ENCODE assay signal across 8 cellular contexts in the genomic region with DNA sequence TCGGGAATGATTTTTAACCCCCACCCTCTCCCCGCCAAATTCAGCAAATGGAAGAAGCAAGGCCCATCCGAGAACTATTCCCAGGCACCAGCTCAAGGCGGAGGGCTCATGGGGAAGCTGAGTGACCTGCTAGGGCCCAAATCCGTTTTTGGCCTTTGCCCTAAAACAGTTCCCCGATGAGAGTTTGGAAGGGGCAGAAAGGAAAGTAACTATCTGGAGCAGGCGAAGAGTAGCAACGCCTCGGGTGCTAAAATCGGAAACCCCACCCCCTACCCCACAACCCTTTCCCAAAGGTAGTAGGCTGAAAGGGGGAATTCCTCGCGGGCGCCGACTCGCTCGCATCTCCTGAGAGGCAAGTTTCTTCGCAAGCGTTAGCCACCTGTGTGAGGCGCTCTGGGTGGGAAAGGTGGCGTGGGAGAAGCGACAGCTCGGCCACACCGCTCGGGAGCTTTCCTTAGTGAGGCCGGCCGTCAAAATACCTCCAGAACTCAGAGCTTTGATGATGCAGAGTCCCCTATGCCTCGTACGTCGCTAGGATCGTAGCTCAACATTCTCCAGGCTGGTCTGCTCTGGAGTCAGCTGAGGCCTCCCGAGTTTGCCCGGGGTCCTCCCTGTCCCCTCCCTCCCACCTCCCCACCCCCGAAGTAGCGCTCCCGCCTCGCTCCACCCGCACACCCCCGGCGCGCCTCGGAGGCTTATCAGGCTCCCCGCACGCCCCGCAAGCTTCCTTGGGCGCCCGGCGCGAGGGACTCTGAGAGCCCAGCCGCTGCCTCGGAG. TPM values are rescaled to one million over a fixed set of nuclear protein-coding genes. Genes with fewer than 3 reads are reported as not detected.
DNase-seq lines count a peak whose midpoint lies in the region; ATAC-seq and TF ChIP-seq lines count a peak whose summit lies in the region.

No MANE protein-coding gene starts in this region.

- no peaks in the 10 kb centered on the region for H3K9me3 Mint-ChIP-seq in activated T-helper 1 cell treated with anti-CD3 and anti-CD28 coated beads, Interleukin-12 subunit alpha, Interleukin-12 subunit beta, Interleukin-2, Interleukin-4 antibody, amounts not matched to agents 30 ng/mL and 10 ng/mL and 1 ng/mL, durations not matched to agents 14 hours and 24 hours and 36 hours
- no peaks in the 10 kb centered on the region for H3K9me3 Mint-ChIP-seq in osteocyte (ENCODE audit: unreplicated experiment)

- no peak for TF ChIP-seq CTCF in cardiac muscle cell (IDR thresholded peaks at IDR 0.05; ENCODE audit: low read depth, low read length)
- TF ChIP-seq CTCF in osteocyte (IDR thresholded peaks at IDR 0.05) = no peak

- H3K4me3 ChIP-seq in cardiac muscle cell = peak overlapping the region; percentile 72

- no peak for ATAC-seq in GM21390 (IDR thresholded peaks at IDR 0.05; ENCODE audit: unreplicated experiment)

- no peak overlapping the region for H3K27ac Mint-ChIP-seq in activated T-helper 1 cell treated with anti-CD3 and anti-CD28 coated beads, Interleukin-12 subunit alpha, Interleukin-12 subunit beta, Interleukin-2, Interleukin-4 antibody, amounts not matched to agents 30 ng/mL and 10 ng/mL and 1 ng/mL, durations not matched to agents 14 hours and 24 hours and 36 hours
- peak overlapping the region; percentile 88 for H3K27ac Mint-ChIP-seq in osteocyte (ENCODE audit: unreplicated experiment)

- peak; percentile 6 for DNase-seq in activated CD4-positive, alpha-beta T cell treated with anti-CD3 and anti-CD28 coated beads for 48 hours
- no peak for DNase-seq in activated CD4-positive, alpha-beta T cell treated with anti-CD3 and anti-CD28 coated beads, Interleukin-2, amount 50 U/mL, for 1 hour
- DNase-seq in activated T-helper 1 cell treated with anti-CD3 and anti-CD28 coated beads, Interleukin-12 subunit alpha, Interleukin-12 subunit beta, Interleukin-2, Interleukin-4 antibody, amounts not matched to agents 30 ng/mL and 10 ng/mL and 1 ng/mL, durations not matched to agents 14 hours and 24 hours and 36 hours (ENCODE audit: low spot score) = no peak
- DNase-seq in cardiac muscle cell (ENCODE audit: low read depth in 1 of 2, low spot score in 1 of 2) (peak; percentile 32 to 47), osteocyte (ENCODE audit: extremely low spot score, unreplicated experiment) (no peak), dermis blood vessel endothelial cell (no peak), NCI-H1436 treated with DMSO at 0.1 percent for 48 hours (lab: John Stamatoyannopoulos, UW) (no peak)

- H3K36me3 ChIP-seq in cardiac muscle cell = no peaks in the 10 kb centered on the region

- no peaks in the 10 kb centered on the region for H3K4me1 ChIP-seq in cardiac muscle cell (ENCODE audit: low read depth)

- peak overlapping the region; percentile 42 for H3K4me3 Mint-ChIP-seq in activated T-helper 1 cell treated with anti-CD3 and anti-CD28 coated beads, Interleukin-12 subunit alpha, Interleukin-12 subunit beta, Interleukin-2, Interleukin-4 antibody, amounts not matched to agents 30 ng/mL and 10 ng/mL and 1 ng/mL, durations not matched to agents 14 hours and 24 hours and 36 hours
- peak overlapping the region; percentile 92 for H3K4me3 Mint-ChIP-seq in osteocyte (ENCODE audit: unreplicated experiment)

- intact Hi-C loops in activated T-helper 1 cell treated with anti-CD3 and anti-CD28 coated beads, Interleukin-12 subunit alpha, Interleukin-12 subunit beta, Interleukin-2, Interleukin-4 antibody, amounts not matched to agents 30 ng/mL and 10 ng/mL and 1 ng/mL, durations not matched to agents 14 hours and 24 hours and 36 hours (cut with micrococcal nuclease) = no loop called here

- H3K27me3 ChIP-seq in cardiac muscle cell = peaks cover 18% of the 10 kb centered on the region

- H3K36me3 Mint-ChIP-seq in activated T-helper 1 cell treated with anti-CD3 and anti-CD28 coated beads, Interleukin-12 subunit alpha, Interleukin-12 subunit beta, Interleukin-2, Interleukin-4 antibody, amounts not matched to agents 30 ng/mL and 10 ng/mL and 1 ng/mL, durations not matched to agents 14 hours and 24 hours and 36 hours (ENCODE audit: low read depth) = no peaks in the 10 kb centered on the region
- H3K36me3 Mint-ChIP-seq in osteocyte (ENCODE audit: unreplicated experiment) = no peaks in the 10 kb centered on the region

- H3K27me3 Mint-ChIP-seq in activated T-helper 1 cell treated with anti-CD3 and anti-CD28 coated beads, Interleukin-12 subunit alpha, Interleukin-12 subunit beta, Interleukin-2, Interleukin-4 antibody, amounts not matched to agents 30 ng/mL and 10 ng/mL and 1 ng/mL, durations not matched to agents 14 hours and 24 hours and 36 hours (ENCODE audit: insufficient read depth) = peaks cover 42% of the 10 kb centered on the region
- H3K27me3 Mint-ChIP-seq in osteocyte (ENCODE audit: unreplicated experiment) = no peaks in the 10 kb centered on the region

- H3K27ac ChIP-seq in cardiac muscle cell = peak overlapping the region; percentile 4

- no peaks in the 10 kb centered on the region for H3K9me3 ChIP-seq in cardiac muscle cell (ENCODE audit: low read depth)

- H3K4me1 Mint-ChIP-seq in activated T-helper 1 cell treated with anti-CD3 and anti-CD28 coated beads, Interleukin-12 subunit alpha, Interleukin-12 subunit beta, Interleukin-2, Interleukin-4 antibody, amounts not matched to agents 30 ng/mL and 10 ng/mL and 1 ng/mL, durations not matched to agents 14 hours and 24 hours and 36 hours (ENCODE audit: low read depth) = no peaks in the 10 kb centered on the region
- peaks cover 9% of the 10 kb centered on the region for H3K4me1 Mint-ChIP-seq in osteocyte (ENCODE audit: unreplicated experiment)

RNA-seq across cellular contexts. Expression of gene PRKG1, which starts 0.6 kb away (rescaled TPM):
- total RNA-seq in activated T-helper 1 cell treated with anti-CD3 and anti-CD28 coated beads, Interleukin-12 subunit alpha, Interleukin-12 subunit beta, Interleukin-2, Interleukin-4 antibody, amounts not matched to agents 30 ng/mL and 10 ng/mL and 1 ng/mL, durations not matched to agents 14 hours and 24 hours and 36 hours = not detected in 2 replicates
- 4.5 and 13.3 TPM in 2 replicates for total RNA-seq in cardiac muscle cell
- polyA plus RNA-seq in cardiac muscle cell = 2.9 and 8.0 TPM in 2 replicates
- 10.5 and 10.8 TPM in 2 replicates for total RNA-seq in osteocyte
- total RNA-seq in dermis blood vessel endothelial cell = 1.3 and 4.1 TPM in 2 replicates

Comparison
In these comparisons a context has a peak if more than half of its experiments do, and no peak if none do; other contexts are left out.
1. DNase-seq: peak in activated CD4-positive, alpha-beta T cell treated with anti-CD3 and anti-CD28 coated beads for 48 hours (single experiment) and cardiac muscle cell (2 of 2); none in activated CD4-positive, alpha-beta T cell treated with anti-CD3 and anti-CD28 coated beads, Interleukin-2, amount 50 U/mL, for 1 hour (single experiment), activated T-helper 1 cell treated with anti-CD3 and anti-CD28 coated beads, Interleukin-12 subunit alpha, Interleukin-12 subunit beta, Interleukin-2, Interleukin-4 antibody, amounts not matched to agents 30 ng/mL and 10 ng/mL and 1 ng/mL, durations not matched to agents 14 hours and 24 hours and 36 hours (single experiment), osteocyte (single experiment), dermis blood vessel endothelial cell (single experiment) and NCI-H1436 treated with DMSO at 0.1 percent for 48 hours (single experiment).